24 cellular contexts compared by ENCODE assay signal in the genomic region with DNA sequence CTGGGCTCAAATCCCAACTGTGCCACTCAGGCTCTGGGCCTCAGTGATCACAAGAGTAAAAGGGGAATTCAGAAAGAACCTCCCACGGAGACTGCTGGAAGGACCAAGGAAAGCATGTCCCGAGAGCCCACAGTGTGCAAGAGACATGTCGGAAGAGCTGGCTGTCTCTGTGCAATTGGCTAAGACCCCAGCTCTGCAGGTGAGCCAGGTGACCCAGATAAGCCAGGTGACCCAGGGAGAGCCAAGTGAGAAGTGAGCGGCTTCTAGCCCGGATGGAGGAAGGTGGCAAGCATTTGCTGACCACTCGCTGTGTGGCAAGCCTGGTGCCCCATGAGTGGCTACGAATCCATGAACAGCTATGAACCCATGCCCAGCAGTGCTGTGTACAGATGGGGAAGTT. TPM values are rescaled to one million over a fixed set of nuclear protein-coding genes. Genes with fewer than 3 reads are reported as not detected.
DNase-seq lines count a peak whose midpoint lies in the region; ATAC-seq, FAIRE-seq and TF ChIP-seq lines count a peak whose summit lies in the region.
"Had no signal": no experiment of that assay in that cellular context is flagged by ENCODE, and none has a peak within 500 bp of the region (broad histone marks: within the 10 kb centered on the region; RNA-seq: fewer than 3 reads in every experiment).

No MANE protein-coding gene starts in this region.

- FAIRE-seq in HepG2 (lab: Jason Lieb, UNC) (no peak), pancreas (lab: Jason Lieb, UNC) (no peak)
- FAIRE-seq: A204.1, GM12891 had no signal

- intact Hi-C loops in HepG2 (cut with micrococcal nuclease; ENCODE audit: unreplicated experiment): no loop called here
- intact Hi-C loops in right lobe of liver (cut with DNase I): no loop called here
- intact Hi-C loops in pancreas (cut with DNase I): no loop called here

- H3K36me3 ChIP-seq in HepG2 (replicated peaks in 1 of 2; ENCODE audit: control insufficient read depth in 1 of 2, insufficient read depth in 2 of 2, low read length in 2 of 2) (no peaks in the 10 kb centered on the region), right lobe of liver (no peaks in the 10 kb centered on the region), RWPE2 (ENCODE audit: low read depth) (no peaks in the 10 kb centered on the region), neuronal stem cell (replicated peaks in 1 of 2; ENCODE audit: control insufficient read depth in 2 of 2, insufficient read depth in 2 of 2, low read length in 2 of 2) (no peaks in the 10 kb centered on the region), pancreas (no peaks in the 10 kb centered on the region)
- H3K36me3 ChIP-seq: MG63 had no signal

- no peak overlapping the region for H2BK12ac ChIP-seq in neuronal stem cell (ENCODE audit: low read length)

- H3K27ac ChIP-seq in HepG2 (ENCODE audit: extremely low read length, insufficient read depth, low read length) (no peak overlapping the region), right lobe of liver (no peak overlapping the region), RWPE2 (ENCODE audit: poor library complexity, severe bottlenecking) (no peak overlapping the region), neuronal stem cell (replicated peaks; ENCODE audit: low read length) (no peak overlapping the region), pancreas (no peak overlapping the region)
- H3K27ac ChIP-seq: C4-2B, RWPE1 had no signal

- H3K79me2 ChIP-seq in HepG2 (ENCODE audit: insufficient read depth, low read length): no peaks in the 10 kb centered on the region

- H3K4me2 ChIP-seq in HepG2 (ENCODE audit: low read depth, low read length): no peak overlapping the region
- H3K4me2 ChIP-seq in neuronal stem cell (ENCODE audit: insufficient read depth, low read length, poor library complexity, severe bottlenecking): no peak overlapping the region
- H3K4me2 ChIP-seq: SK-N-SH had no signal

- TF ChIP-seq EP300 in HepG2 (IDR thresholded peaks at IDR 0.05; ENCODE audit: low read depth in 2 of 2, low read length in 2 of 2): no peak
- no peak for TF ChIP-seq EP300 in HepG2 (CRISPR knock-in tag; IDR thresholded peaks at IDR 0.05; ENCODE audit: borderline replicate concordance)

- WGBS in HepG2 (ENCODE audit: low lambda C conversion rate): 58% methylated on average over 7 of the region's 7 CpGs
- 78% methylated on average over 4 of the region's 7 CpGs for WGBS in right lobe of liver (ENCODE audit: insufficient coverage, low coverage, low lambda C conversion rate, missing lambda C conversion rate)
- no CpG with 5 or more reads among the region's 7 CpGs for WGBS in neuronal stem cell (ENCODE audit: extremely low coverage in 2 of 2, insufficient read length in 2 of 2, insufficient replicate concordance in 1 of 2), 2 donors
- 66 to 70% methylated on average over 7 of the region's 7 CpGs for WGBS in pancreas, 2 donors

- no peak for TF ChIP-seq RAD21 in HepG2 (CRISPR knock-in tag; IDR thresholded peaks at IDR 0.05)

- peaks cover 17 to 78% of the 10 kb centered on the region in 2 experiments for H3K27me3 ChIP-seq in HepG2 (ENCODE audit: control insufficient read depth in 1 of 2, insufficient read depth in 2 of 2, low read length in 2 of 2)
- no peaks in the 10 kb centered on the region for H3K27me3 ChIP-seq in right lobe of liver
- H3K27me3 ChIP-seq in RWPE2 (ENCODE audit: insufficient read depth, poor library complexity, severe bottlenecking): no peaks in the 10 kb centered on the region
- H3K27me3 ChIP-seq in neuronal stem cell (ENCODE audit: control insufficient read depth in 3 of 3, insufficient read depth in 3 of 3, low read depth in 1 of 3, low read length in 3 of 3): no peaks in the 10 kb centered on the region
- H3K27me3 ChIP-seq in pancreas: no peaks in the 10 kb centered on the region
- H3K27me3 ChIP-seq: MG63 had no signal

- H2AFZ ChIP-seq in HepG2 (ENCODE audit: low read length) (no peak overlapping the region), neuronal stem cell (ENCODE audit: low read length) (no peak overlapping the region)

- no peak overlapping the region for H3K9ac ChIP-seq in HepG2 (ENCODE audit: insufficient read depth, low read depth, low read length)
- no peak overlapping the region for H3K9ac ChIP-seq in neuronal stem cell (ENCODE audit: low read depth, low read length, poor library complexity)
- H3K9ac ChIP-seq: SK-N-SH had no signal

- H3K9me3 ChIP-seq in HepG2 (ENCODE audit: low read length) (no peaks in the 10 kb centered on the region), right lobe of liver (no peaks in the 10 kb centered on the region), RWPE2 (ENCODE audit: severe bottlenecking) (no peaks in the 10 kb centered on the region), neuronal stem cell (replicated peaks in 1 of 2; ENCODE audit: control insufficient read depth in 2 of 2, insufficient read depth in 1 of 2, low read depth in 1 of 2, low read length in 2 of 2) (no peaks in the 10 kb centered on the region), pancreas (no peaks in the 10 kb centered on the region)
- H3K9me3 ChIP-seq: Caco-2, MG63, SK-N-SH had no signal

- H4K91ac ChIP-seq in neuronal stem cell (ENCODE audit: low read depth, low read length, poor library complexity): no peak overlapping the region

- no peak overlapping the region for H3K18ac ChIP-seq in neuronal stem cell (ENCODE audit: low read length)

- CTCF ChIA-PET in HepG2 (lab: Yijun Ruan, JAX; ENCODE audit: low intra/inter-chr PET ratio, low total read pairs): no interaction called here

- no peak overlapping the region for H2AK5ac ChIP-seq in neuronal stem cell (ENCODE audit: low read depth, low read length)

- TF ChIP-seq CTCF in HepG2 (CRISPR knock-in tag; IDR thresholded peaks at IDR 0.05): no peak
- TF ChIP-seq CTCF in right lobe of liver (IDR thresholded peaks at IDR 0.05): no peak
- TF ChIP-seq CTCF in RWPE2 (IDR thresholded peaks at IDR 0.05; ENCODE audit: poor library complexity, severe bottlenecking): no peak
- no peak for TF ChIP-seq CTCF in pancreas (IDR thresholded peaks at IDR 0.05)

- no TSS peak for BruUV-seq in HepG2 (replicated peaks; lab: Mats Ljungman, UMichigan)

- peaks cover 5% of the 10 kb centered on the region for H3K79me1 ChIP-seq in neuronal stem cell (ENCODE audit: low read depth, low read length)

- in situ Hi-C loops in HepG2 (cut with HindIII; ENCODE audit: extremely low pct_ligation_motif_present, low pct_unique_long_range_greater_than_20kb): loop anchor here (25.0 kb wide), 1 partner anchor 105 kb away; the partner anchor contains the start of gene PARD6B

- H3K14ac ChIP-seq in neuronal stem cell (ENCODE audit: low read length): no peak overlapping the region

- H4K8ac ChIP-seq in neuronal stem cell (ENCODE audit: low read depth, low read length): no peak overlapping the region

- H2BK15ac ChIP-seq in neuronal stem cell (ENCODE audit: low read length): peak overlapping the region; percentile 2

- no peak for ATAC-seq in HepG2
- no peak for ATAC-seq in right lobe of liver
- no peak for ATAC-seq in RWPE2 (ENCODE audit: low read depth)
- ATAC-seq in pancreas: no peak
- ATAC-seq: CD8-positive, alpha-beta T cell; HCT116 had no signal

- H2BK5ac ChIP-seq in neuronal stem cell (ENCODE audit: low read length): no peak overlapping the region

- no peak overlapping the region for H3K4ac ChIP-seq in neuronal stem cell (ENCODE audit: low read length)

- H3K4me3 ChIP-seq in HepG2 (replicated peaks in 1 of 3; ENCODE audit: insufficient read depth in 1 of 3, low read depth in 2 of 3, low read length in 3 of 3): no peak overlapping the region
- H3K4me3 ChIP-seq in right lobe of liver: no peak overlapping the region
- no peak overlapping the region for H3K4me3 ChIP-seq in RWPE2 (ENCODE audit: severe bottlenecking)
- H3K4me3 ChIP-seq in neuronal stem cell (ENCODE audit: low read length in 2 of 2): no peak overlapping the region
- H3K4me3 ChIP-seq in pancreas: no peak overlapping the region
- H3K4me3 ChIP-seq: MG63 had no signal

- DNase-seq in HepG2 (ENCODE audit: low spot score): no peak
- DNase-seq in right lobe of liver: no peak
- DNase-seq in RWPE2 (ENCODE audit: low spot score): peak; percentile 73
- DNase-seq in neuronal stem cell (ENCODE audit: low spot score): no peak
- no peak for DNase-seq in pancreas
- no peak for DNase-seq in activated CD4-positive, CD25-positive, alpha-beta regulatory T cell (lab: John Stamatoyannopoulos, UW)
- DNase-seq in pons (ENCODE audit: low spot score): no peak
- DNase-seq: AML-193; Caco-2; CD8-positive, alpha-beta T cell; GDM1; KBM-7; MG63; NCI-H2029; NCI-H446; NCI-H524 treated with DMSO at 0.1 percent for 48 hours; NCI-H82; SK-N-SH; SW 1271 had no signal

- no peak overlapping the region for H3K23ac ChIP-seq in neuronal stem cell (ENCODE audit: low read depth, low read length, poor library complexity)

- H3K4me1 ChIP-seq in HepG2 (ENCODE audit: insufficient read depth, low read length): peaks cover 43% of the 10 kb centered on the region
- H3K4me1 ChIP-seq in right lobe of liver: peaks cover 0 to 9% (median 0%) of the 10 kb centered on the region in 4 donors
- peaks cover 9% of the 10 kb centered on the region for H3K4me1 ChIP-seq in RWPE2 (ENCODE audit: insufficient read depth, poor library complexity, severe bottlenecking)
- H3K4me1 ChIP-seq in neuronal stem cell (ENCODE audit: control insufficient read depth in 2 of 2, insufficient read depth in 1 of 2, low read depth in 1 of 2, low read length in 2 of 2): peaks cover 19 to 20% of the 10 kb centered on the region in 2 donors
- H3K4me1 ChIP-seq in pancreas: peaks cover 0 to 5% (median 4%) of the 10 kb centered on the region in 3 donors

- no peak overlapping the region for H2BK120ac ChIP-seq in neuronal stem cell (ENCODE audit: low read depth, low read length)

- no peaks in the 10 kb centered on the region for H4K20me1 ChIP-seq in HepG2 (ENCODE audit: insufficient read depth, low read length)

- TF ChIP-seq POLR2A in HepG2 (IDR thresholded peaks at IDR 0.05; ENCODE audit: insufficient read depth in 1 of 2, low read depth in 2 of 2, low read length in 2 of 2) (no peak), right lobe of liver (IDR thresholded peaks at IDR 0.05) (no peak)

- POLR2A ChIA-PET in HepG2 (lab: Yijun Ruan, JAX): no interaction called here

RNA-seq across cellular contexts. Expression of gene RIPOR3, which starts 59.1 kb away (rescaled TPM):
- total RNA-seq in HepG2 (2016; rRNA removed; fragmentation: Illumina TruSeq; extraction: Trizol) (not detected in 2 replicates), right lobe of liver (10 to 100 TPM in 2 of 6 experiments, 1 to 10 TPM in 4; 4.8 to 13.8 (median 8.9) TPM), pancreas (1 to 10 TPM in 4 of 6 donors, under 1 TPM in 2; 0.67 to 3.4 (median 1.5) TPM)
- not detected in 2 replicates for total RNA-seq in HepG2 (2016; cell fraction: cytosol; rRNA removed; fragmentation: Illumina TruSeq; extraction: Trizol; ENCODE audit: low read depth)
- total RNA-seq in HepG2 (2016; cell fraction: insoluble cytoplasmic fraction; rRNA removed; fragmentation: Illumina TruSeq; extraction: Trizol): not detected in 2 replicates
- total RNA-seq in HepG2 (2016; cell fraction: membrane; rRNA removed; fragmentation: Illumina TruSeq; extraction: Trizol): not detected in 2 replicates
- total RNA-seq in HepG2 (2016; cell fraction: nucleus; rRNA removed; fragmentation: Illumina TruSeq; extraction: Trizol): not detected in 2 replicates
- polyA plus RNA-seq in HepG2 (2011; rRNA removed) (0.18 and 0.26 TPM in 2 replicates), pancreas (10 to 100 TPM in 1 of 2 donors, 1 to 10 TPM in 1; 8.1 to 11.3 TPM)
- 0.05 TPM in 2 replicates for polyA plus RNA-seq in HepG2 (2011; cell fraction: cytosol; rRNA removed)
- 1.9 and 2.1 TPM in 2 replicates for polyA plus RNA-seq in HepG2 (2011; cell fraction: nucleus; rRNA removed)
- 0.11 and 0.36 TPM in 2 replicates for polyA plus RNA-seq in HepG2 (2012)
- polyA plus RNA-seq in HepG2 (2016; cell fraction: cytosol; fragmentation: Illumina TruSeq; extraction: Trizol; ENCODE audit: low read depth): not detected in 2 replicates
- polyA plus RNA-seq in HepG2 (2016; cell fraction: insoluble cytoplasmic fraction; fragmentation: Illumina TruSeq; extraction: Trizol; ENCODE audit: low read depth): not detected in 2 replicates
- not detected in 2 replicates for polyA plus RNA-seq in HepG2 (2016; cell fraction: membrane; fragmentation: Illumina TruSeq; extraction: Trizol; ENCODE audit: low read depth)
- 0.13 TPM in 1 of 2 replicates, not detected in the other for polyA plus RNA-seq in HepG2 (2016; cell fraction: nucleus; fragmentation: Illumina TruSeq; extraction: Trizol; ENCODE audit: insufficient read depth, low read depth)
- 0.42 TPM in 1 of 2 replicates, not detected in the other for polyA minus RNA-seq in HepG2 (2011; rRNA and poly(A)+ RNA removed; ENCODE audit: low replicate concordance)
- not detected in 2 replicates for polyA minus RNA-seq in HepG2 (2011; cell fraction: cytosol; rRNA and poly(A)+ RNA removed)
- polyA minus RNA-seq in HepG2 (2011; cell fraction: nucleus; rRNA and poly(A)+ RNA removed): 0.37 and 0.52 TPM in 2 replicates
- 2.5 TPM for polyA plus RNA-seq in neuronal stem cell (2013, experiment 1 of 2)
- 2.3 TPM for polyA plus RNA-seq in neuronal stem cell (2013, experiment 2 of 2)
- total RNA-seq: CD8-positive, alpha-beta T cell had no signal
